Comparison of ENCODE assay signal across 11 cellular contexts in genomic region chr11:72578051-72578450, GRCh38.
"Had no signal": no experiment of that assay in that cellular context is flagged by ENCODE, and none has a peak within 500 bp of the region (broad histone marks: within the 10 kb centered on the region; RNA-seq: fewer than 3 reads in every experiment).

No MANE protein-coding gene starts in this region.

- ATAC-seq: left lobe of liver; naive thymus-derived CD8-positive, alpha-beta T cell; T-helper 17 cell had no signal

- H3K4me1 ChIP-seq: testis had no signal

- H3K9me3 ChIP-seq: testis had no signal

- H3K27ac ChIP-seq: testis, WERI-Rb-1 had no signal

- H3K4me2 ChIP-seq: smooth muscle cell had no signal

- H3K27me3 ChIP-seq: dorsolateral prefrontal cortex, testis had no signal

- H3K4me3 ChIP-seq: dorsolateral prefrontal cortex, smooth muscle cell, testis had no signal

- DNase-seq: activated CD4-positive, alpha-beta memory T cell treated with anti-CD3 and anti-CD28 coated beads, Interleukin-2, amount 10 ng/mL, durations not matched to agents 7 days and 5 days; activated CD4-positive, alpha-beta T cell treated with anti-CD3 and anti-CD28 coated beads for 4 hours; activated gamma-delta T cell treated with Interleukin-2 at 50 U/mL for 16 hours; activated T-cell treated with anti-CD3 and anti-CD28 coated beads, Interleukin-2, amount 50 U/mL, for 48 hours; T-helper 17 cell; testis; WERI-Rb-1 had no signal
